Comparison of ENCODE assay signal across 19 cellular contexts in genomic region chr2:186431306-186431705, GRCh38. TPM values are rescaled to one million over a fixed set of nuclear protein-coding genes. Genes with fewer than 3 reads are reported as not detected.
DNase-seq lines count a peak whose midpoint lies in the region; ATAC-seq and TF ChIP-seq lines count a peak whose summit lies in the region.
"Had no signal": no experiment of that assay in that cellular context is flagged by ENCODE, and none has a peak within 500 bp of the region (broad histone marks: within the 10 kb centered on the region; RNA-seq: fewer than 3 reads in every experiment).

No MANE protein-coding gene starts in this region.

- intact Hi-C loops in Calu3 (cut with micrococcal nuclease; ENCODE audit: unreplicated experiment) (no loop called here), mucosa of descending colon (cut with DNase I, micrococcal nuclease) (no loop called here), psoas muscle (cut with DNase I) (no loop called here)

- no peaks in the 10 kb centered on the region for H3K27me3 Mint-ChIP-seq in Calu3 (ENCODE audit: unreplicated experiment)
- no peaks in the 10 kb centered on the region for H3K27me3 Mint-ChIP-seq in type B pancreatic cell
- H3K27me3 Mint-ChIP-seq in nephron progenitor cell (ENCODE audit: low read depth, poor library complexity), result peaks cover 2% of the 10 kb centered on the region
- H3K27me3 Mint-ChIP-seq: B cell had no signal

- no peaks in the 10 kb centered on the region for H3K9me2 ChIP-seq in SU-DHL-6 (replicated peaks; ENCODE audit: insufficient read depth, low read length)

- H3K4me1 Mint-ChIP-seq in Calu3 (ENCODE audit: low read depth, unreplicated experiment) (peaks cover 6% of the 10 kb centered on the region), type B pancreatic cell (ENCODE audit: unreplicated experiment) (no peaks in the 10 kb centered on the region), nephron progenitor cell (no peaks in the 10 kb centered on the region)

- H3K9me3 ChIP-seq in SU-DHL-6 (ENCODE audit: insufficient read depth, low read length), result no peaks in the 10 kb centered on the region
- H3K9me3 ChIP-seq in mucosa of descending colon, result no peaks in the 10 kb centered on the region
- H3K9me3 ChIP-seq in psoas muscle, result no peaks in the 10 kb centered on the region
- H3K9me3 ChIP-seq: HAP-1 had no signal

- H3K4me3 ChIP-seq in SU-DHL-6 (ENCODE audit: insufficient read depth, low read length, poor library complexity, severe bottlenecking) (no peak overlapping the region), mucosa of descending colon (no peak overlapping the region), psoas muscle (no peak overlapping the region)
- H3K4me3 ChIP-seq: BLaER1 treated with 17β-estradiol and CSF1 and Interleukin-3, amounts not matched to agents 10 nM and 100 nM; GM12878; HAP-1 had no signal

- H3K36me3 Mint-ChIP-seq in Calu3 (ENCODE audit: insufficient read depth, unreplicated experiment) (no peaks in the 10 kb centered on the region), type B pancreatic cell (peaks cover 4% of the 10 kb centered on the region), nephron progenitor cell (ENCODE audit: low read depth) (peaks cover 8% of the 10 kb centered on the region)

- no peak overlapping the region for H3K9ac ChIP-seq in SU-DHL-6 (ENCODE audit: low read length)
- H3K9ac ChIP-seq: BLaER1 treated with 17β-estradiol and CSF1 and Interleukin-3, amounts not matched to agents 10 nM and 100 nM had no signal

- no peaks in the 10 kb centered on the region for H4K20me1 ChIP-seq in SU-DHL-6 (ENCODE audit: low read depth, low read length)
- H4K20me1 ChIP-seq: BLaER1 treated with 17β-estradiol and CSF1 and Interleukin-3, amounts not matched to agents 10 nM and 100 nM had no signal

- ATAC-seq in mucosa of descending colon, result peak; percentile 34
- no peak for ATAC-seq in psoas muscle
- no peak for ATAC-seq in stimulated activated naive CD8-positive, alpha-beta T cell treated with anti-CD3 and anti-CD28 coated beads, Interleukin-15, Interleukin-2, amounts not matched to agents 100 U/mL and 50 U/mL, for 24 hours
- ATAC-seq: CD8-positive, alpha-beta T cell; GM12878; HepG2 had no signal

- H3K4me3 Mint-ChIP-seq in Calu3 (ENCODE audit: low read depth, unreplicated experiment), result no peak overlapping the region
- no peak overlapping the region for H3K4me3 Mint-ChIP-seq in type B pancreatic cell
- no peak overlapping the region for H3K4me3 Mint-ChIP-seq in nephron progenitor cell
- H3K4me3 Mint-ChIP-seq: B cell; CD8-positive, alpha-beta T cell had no signal

- peak overlapping the region; percentile 14 for H3K4me2 ChIP-seq in SU-DHL-6 (ENCODE audit: low read depth, low read length, poor library complexity, severe bottlenecking)
- H3K4me2 ChIP-seq: BLaER1 treated with 17β-estradiol and CSF1 and Interleukin-3, amounts not matched to agents 10 nM and 100 nM had no signal

- no peak overlapping the region for H2AFZ ChIP-seq in SU-DHL-6 (ENCODE audit: low read depth, low read length, severe bottlenecking)

- no peak overlapping the region for H3K27ac ChIP-seq in SU-DHL-6 (ENCODE audit: low read depth, low read length)
- no peak overlapping the region for H3K27ac ChIP-seq in psoas muscle
- H3K27ac ChIP-seq: BLaER1 treated with 17β-estradiol and CSF1 and Interleukin-3, amounts not matched to agents 10 nM and 100 nM had no signal

- CTCF ChIA-PET in Calu3 (lab: Charles Lee), result interaction anchor here (0.9 kb wide), 1 partner anchor 15 kb away, joined by 6 read pairs; no protein-coding TSS in a partner anchor

- H3K36me3 ChIP-seq in SU-DHL-6 (ENCODE audit: low read length) (no peaks in the 10 kb centered on the region), mucosa of descending colon (ENCODE audit: low read depth) (no peaks in the 10 kb centered on the region), psoas muscle (ENCODE audit: insufficient read depth in 1 of 2, low read depth in 1 of 2) (no peaks in the 10 kb centered on the region)
- H3K36me3 ChIP-seq: HAP-1 had no signal

- H3K4me1 ChIP-seq in mucosa of descending colon (ENCODE audit: low read depth) (no peaks in the 10 kb centered on the region), psoas muscle (peaks cover 3% of the 10 kb centered on the region)
- H3K4me1 ChIP-seq: BLaER1 treated with 17β-estradiol and CSF1 and Interleukin-3, amounts not matched to agents 10 nM and 100 nM; HAP-1 had no signal

- no TSS peak for BruUV-seq in Calu3 (replicated peaks; lab: Mats Ljungman, UMichigan)

- WGBS in psoas muscle, 3 donors, result 79 to 84% (median 80%) methylated on average over 6 of the region's 6 CpGs

- H3K9me3 Mint-ChIP-seq in Calu3 (ENCODE audit: low read depth, unreplicated experiment) (no peaks in the 10 kb centered on the region), type B pancreatic cell (no peaks in the 10 kb centered on the region), nephron progenitor cell (no peaks in the 10 kb centered on the region)
- H3K9me3 Mint-ChIP-seq: CD8-positive, alpha-beta T cell had no signal

- H3K27ac Mint-ChIP-seq in Calu3 (ENCODE audit: unreplicated experiment), result no peak overlapping the region
- no peak overlapping the region for H3K27ac Mint-ChIP-seq in type B pancreatic cell
- no peak overlapping the region for H3K27ac Mint-ChIP-seq in nephron progenitor cell
- H3K27ac Mint-ChIP-seq: B cell; CD8-positive, alpha-beta T cell had no signal

- no peaks in the 10 kb centered on the region for H3F3A ChIP-seq in SU-DHL-6 (ENCODE audit: insufficient read depth)

- TF ChIP-seq CTCF in Calu3 (IDR thresholded peaks at IDR 0.05; ENCODE audit: unreplicated experiment) (no peak), SU-DHL-6 (IDR thresholded peaks at IDR 0.05; ENCODE audit: insufficient read depth, low read length, poor library complexity, severe bottlenecking) (no peak), mucosa of descending colon (IDR thresholded peaks at IDR 0.05) (no peak), type B pancreatic cell (conservative IDR thresholded peaks at IDR 0.05) (no peak), psoas muscle (IDR thresholded peaks at IDR 0.05) (no peak), nephron progenitor cell (IDR thresholded peaks at IDR 0.05) (no peak)

- H3K27me3 ChIP-seq in SU-DHL-6 (ENCODE audit: low read length) (no peaks in the 10 kb centered on the region), psoas muscle (ENCODE audit: insufficient read depth in 3 of 3, low read length in 2 of 3) (no peaks in the 10 kb centered on the region)
- H3K27me3 ChIP-seq: BLaER1 treated with 17β-estradiol and CSF1 and Interleukin-3, amounts not matched to agents 10 nM and 100 nM had no signal

- DNase-seq in Calu3, result peak; percentile 18
- DNase-seq in NCI-H2171 (lab: John Stamatoyannopoulos, UW), result peak; percentile 34
- peak in 1 of 3 donors; percentile 12 for DNase-seq in mucosa of descending colon
- DNase-seq in type B pancreatic cell (ENCODE audit: extremely low spot score, unreplicated experiment), result no peak
- DNase-seq in psoas muscle, result no peak
- DNase-seq in nephron progenitor cell, result no peak
- no peak for DNase-seq in stimulated activated naive CD8-positive, alpha-beta T cell treated with anti-CD3 and anti-CD28 coated beads, Interleukin-15, Interleukin-2, amounts not matched to agents 100 U/mL and 50 U/mL, for 24 hours
- DNase-seq: 8988T; CD8-positive, alpha-beta T cell; DMS 273 treated with DMSO at 0.1 percent for 48 hours; DMS53; DND-41; EL had no signal

- H3K79me2 ChIP-seq in SU-DHL-6 (ENCODE audit: insufficient read depth, low read length), result no peaks in the 10 kb centered on the region

RNA-seq across cellular contexts. Expression of gene ZC3H15, which starts 54.8 kb away (rescaled TPM):
- total RNA-seq in Calu3 (2022) (81.8 and 86.5 TPM in 2 replicates), mucosa of descending colon (10 to 100 TPM; 46.5 to 54.6 (median 48.2) TPM), type B pancreatic cell (ENCODE audit: low replicate concordance) (56.5 and 67.2 TPM in 2 replicates), psoas muscle (10 to 100 TPM; 31.1 to 56.3 (median 51.2) TPM)
- polyA plus RNA-seq in psoas muscle, result 10 to 100 TPM; 33.9 to 83.8 (median 66.9) TPM

Comparison
In these comparisons a context has a peak if more than half of its experiments do, and no peak if none do; other contexts are left out.
1. DNase-seq: peak in Calu3 (single experiment) and NCI-H2171 (single experiment); none in type B pancreatic cell (single experiment), psoas muscle (0 of 2), nephron progenitor cell (single experiment) and stimulated activated naive CD8-positive, alpha-beta T cell treated with anti-CD3 and anti-CD28 coated beads, Interleukin-15, Interleukin-2, amounts not matched to agents 100 U/mL and 50 U/mL, for 24 hours (single experiment).